12 cellular contexts compared by ENCODE assay signal in the genomic region with DNA sequence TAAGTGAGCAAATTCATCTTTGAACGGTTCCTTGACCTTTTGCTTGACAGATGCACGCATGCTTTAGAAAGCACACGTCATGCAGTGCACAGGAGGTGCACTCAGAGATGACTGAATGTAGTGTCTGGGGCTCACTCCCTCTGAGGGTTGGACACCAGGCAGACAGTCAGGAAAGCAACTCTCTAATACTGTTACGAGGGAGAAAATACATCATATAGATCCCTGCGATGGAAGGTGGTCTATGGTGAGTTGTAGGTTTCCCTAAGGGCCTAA. TPM values are rescaled to one million over a fixed set of nuclear protein-coding genes. Genes with fewer than 3 reads are reported as not detected.
DNase-seq lines count a peak whose midpoint lies in the region; ATAC-seq and TF ChIP-seq lines count a peak whose summit lies in the region.
"Had no signal": no experiment of that assay in that cellular context is flagged by ENCODE, and none has a peak within 500 bp of the region (broad histone marks: within the 10 kb centered on the region; RNA-seq: fewer than 3 reads in every experiment).

No MANE protein-coding gene starts in this region.

- POLR2A ChIA-PET in naive thymus-derived CD8-positive, alpha-beta T cell (lab: Charles Lee) = interaction anchor here (0.8 to 45.2 kb wide), 6 partner anchors 8 to 35 kb away, joined by 3 to 1842 read pairs (median 161); a partner anchor contains a TSS

- H3K27ac ChIP-seq in CD4-positive, CD25-positive, alpha-beta regulatory T cell (ENCODE audit: insufficient read depth, low read length, poor library complexity, severe bottlenecking) = peak overlapping the region; percentile 96
- no peak overlapping the region for H3K27ac ChIP-seq in psoas muscle

- intact Hi-C loops in psoas muscle (cut with DNase I) = no loop called here

- TF ChIP-seq CTCF in psoas muscle (IDR thresholded peaks at IDR 0.05) = no peak

- ATAC-seq in CD4-positive, CD25-positive, alpha-beta regulatory T cell (ENCODE audit: low read depth in 2 of 2) = no peak
- ATAC-seq in HG02938 (IDR thresholded peaks at IDR 0.05; ENCODE audit: unreplicated experiment) (peak; percentile 25), psoas muscle (no peak), GM21723 (IDR thresholded peaks at IDR 0.05; ENCODE audit: unreplicated experiment) (no peak)
- ATAC-seq in activated naive CD4-positive, alpha-beta T cell treated with anti-CD3 and anti-CD28 coated beads, Interleukin-2, amount 50 U/mL, for 72 hours = peak in 1 of 2 donors; percentile 19
- no peak for ATAC-seq in naive thymus-derived CD8-positive, alpha-beta T cell
- ATAC-seq: mucosa of descending colon had no signal

- no peak for DNase-seq in CD4-positive, CD25-positive, alpha-beta regulatory T cell
- DNase-seq in activated naive CD4-positive, alpha-beta T cell treated with anti-CD3 and anti-CD28 coated beads, Interleukin-2, amount 50 U/mL, for 72 hours (ENCODE audit: low spot score in 2 of 2) = no peak
- DNase-seq in naive thymus-derived CD8-positive, alpha-beta T cell = no peak
- DNase-seq in psoas muscle = no peak
- no peak for DNase-seq in middle frontal gyrus (ENCODE audit: extremely low spot score, low spot score)
- DNase-seq in NCI-H146 treated with DMSO at 0.1 percent for 48 hours (lab: John Stamatoyannopoulos, UW; ENCODE audit: unreplicated experiment) = no peak
- DNase-seq: cortex of kidney, mucosa of descending colon, NCI-H1694 had no signal

- no peaks in the 10 kb centered on the region for H3K27me3 Mint-ChIP-seq in CD4-positive, CD25-positive, alpha-beta regulatory T cell
- no peaks in the 10 kb centered on the region for H3K27me3 Mint-ChIP-seq in naive thymus-derived CD8-positive, alpha-beta T cell

- H3K36me3 ChIP-seq in CD4-positive, CD25-positive, alpha-beta regulatory T cell (ENCODE audit: control insufficient read depth, insufficient read depth, low read length) = no peaks in the 10 kb centered on the region
- no peaks in the 10 kb centered on the region for H3K36me3 ChIP-seq in psoas muscle (ENCODE audit: insufficient read depth in 1 of 2, low read depth in 1 of 2)

- no peaks in the 10 kb centered on the region for H3K27me3 ChIP-seq in CD4-positive, CD25-positive, alpha-beta regulatory T cell (ENCODE audit: control insufficient read depth, insufficient read depth, low read length)
- no peaks in the 10 kb centered on the region for H3K27me3 ChIP-seq in psoas muscle (ENCODE audit: insufficient read depth in 3 of 3, low read length in 2 of 3)

- H3K9me3 Mint-ChIP-seq in CD4-positive, CD25-positive, alpha-beta regulatory T cell = no peaks in the 10 kb centered on the region
- peaks cover 0 to under 1% of the 10 kb centered on the region in 2 donors for H3K9me3 Mint-ChIP-seq in activated naive CD4-positive, alpha-beta T cell treated with anti-CD3 and anti-CD28 coated beads, Interleukin-2, amount 50 U/mL, for 72 hours
- peaks cover 0 to 8% (median 0%) of the 10 kb centered on the region in 9 donors for H3K9me3 Mint-ChIP-seq in naive thymus-derived CD8-positive, alpha-beta T cell
- H3K9me3 Mint-ChIP-seq: CD14-positive monocyte had no signal

- peaks cover 15 to 92% (median 63%) of the 10 kb centered on the region in 4 donors for H3K4me1 Mint-ChIP-seq in CD4-positive, CD25-positive, alpha-beta regulatory T cell
- H3K4me1 Mint-ChIP-seq in naive thymus-derived CD8-positive, alpha-beta T cell = peaks cover 35 to 90% (median 75%) of the 10 kb centered on the region in 4 donors

- WGBS in psoas muscle, 3 donors = 88 to 94% (median 88%) methylated on average over 5 of the region's 5 CpGs

- peak overlapping the region in 3 of 4 donors; percentile 27 to 88 (median 43) for H3K4me3 Mint-ChIP-seq in CD4-positive, CD25-positive, alpha-beta regulatory T cell
- H3K4me3 Mint-ChIP-seq in naive thymus-derived CD8-positive, alpha-beta T cell = peak overlapping the region in 8 of 10 donors; percentile 53 to 82 (median 74)
- H3K4me3 Mint-ChIP-seq: CD14-positive monocyte had no signal

- peak overlapping the region; percentile 94 to 100 (median 100) for H3K27ac Mint-ChIP-seq in CD4-positive, CD25-positive, alpha-beta regulatory T cell
- H3K27ac Mint-ChIP-seq in activated naive CD4-positive, alpha-beta T cell treated with anti-CD3 and anti-CD28 coated beads, Interleukin-2, amount 50 U/mL, for 72 hours = peak overlapping the region; percentile 94 to 99
- peak overlapping the region; percentile 90 to 99 (median 98) for H3K27ac Mint-ChIP-seq in naive thymus-derived CD8-positive, alpha-beta T cell

- peaks cover 88% of the 10 kb centered on the region for H3K4me1 ChIP-seq in CD4-positive, CD25-positive, alpha-beta regulatory T cell (ENCODE audit: control insufficient read depth, insufficient read depth, low read length, poor library complexity, severe bottlenecking)
- peaks cover 5% of the 10 kb centered on the region for H3K4me1 ChIP-seq in psoas muscle

- peak overlapping the region; percentile 72 for H3K4me3 ChIP-seq in CD4-positive, CD25-positive, alpha-beta regulatory T cell (ENCODE audit: low read depth, low read length)
- H3K4me3 ChIP-seq in psoas muscle = no peak overlapping the region
- H3K4me3 ChIP-seq: mucosa of descending colon had no signal

- H3K36me3 Mint-ChIP-seq in CD4-positive, CD25-positive, alpha-beta regulatory T cell = no peaks in the 10 kb centered on the region
- peaks cover 0 to 17% of the 10 kb centered on the region in 2 donors for H3K36me3 Mint-ChIP-seq in activated naive CD4-positive, alpha-beta T cell treated with anti-CD3 and anti-CD28 coated beads, Interleukin-2, amount 50 U/mL, for 72 hours
- no peaks in the 10 kb centered on the region for H3K36me3 Mint-ChIP-seq in naive thymus-derived CD8-positive, alpha-beta T cell
- H3K36me3 Mint-ChIP-seq: CD14-positive monocyte had no signal

- no peaks in the 10 kb centered on the region for H3K9me3 ChIP-seq in CD4-positive, CD25-positive, alpha-beta regulatory T cell (ENCODE audit: control insufficient read depth in 2 of 2, low read length in 2 of 2)
- H3K9me3 ChIP-seq in psoas muscle = no peaks in the 10 kb centered on the region
- H3K9me3 ChIP-seq: mucosa of descending colon had no signal

RNA-seq across cellular contexts. Expression of a gene that starts 16.5 kb away (rescaled TPM):
- 149 TPM for total RNA-seq in CD4-positive, CD25-positive, alpha-beta regulatory T cell
- polyA plus RNA-seq in CD4-positive, CD25-positive, alpha-beta regulatory T cell = 10 to 100 TPM; 21.4 to 43.2 (median 31.9) TPM
- 100 to 1,000 TPM; 305 to 312 TPM for total RNA-seq in activated naive CD4-positive, alpha-beta T cell treated with anti-CD3 and anti-CD28 coated beads, Interleukin-2, amount 50 U/mL, for 72 hours
- total RNA-seq in naive thymus-derived CD8-positive, alpha-beta T cell = 100 to 1,000 TPM; 143 to 144 TPM
- 10 to 100 TPM in 1 of 3 donors, 1 to 10 TPM in 2; 6.3 to 11.8 (median 9.4) TPM for polyA plus RNA-seq in naive thymus-derived CD8-positive, alpha-beta T cell
- 10 to 100 TPM in 2 of 4 donors, 1 to 10 TPM in 2; 6.8 to 14.8 (median 9.8) TPM for total RNA-seq in psoas muscle
- 10 to 100 TPM in 2 of 3 donors, 1 to 10 TPM in 1; 8.2 to 12.3 (median 12.2) TPM for polyA plus RNA-seq in psoas muscle

RNA-seq across cellular contexts. Expression of a gene that starts 33.1 kb away (rescaled TPM):
- 167 TPM for total RNA-seq in CD4-positive, CD25-positive, alpha-beta regulatory T cell
- polyA plus RNA-seq in CD4-positive, CD25-positive, alpha-beta regulatory T cell = 10 to 100 TPM; 13.5 to 18.7 (median 16.5) TPM
- total RNA-seq in activated naive CD4-positive, alpha-beta T cell treated with anti-CD3 and anti-CD28 coated beads, Interleukin-2, amount 50 U/mL, for 72 hours = 100 to 1,000 TPM in 1 of 2 donors, 10 to 100 TPM in 1; 99.5 to 100 TPM
- total RNA-seq in naive thymus-derived CD8-positive, alpha-beta T cell = 100 to 1,000 TPM; 125 to 126 TPM
- 1 to 10 TPM; 3.7 to 7.0 (median 4.9) TPM for polyA plus RNA-seq in naive thymus-derived CD8-positive, alpha-beta T cell
- 1 to 10 TPM in 2 of 4 donors, under 1 TPM in 2; 0.73 to 2.0 (median 0.99) TPM for total RNA-seq in psoas muscle
- polyA plus RNA-seq in psoas muscle = 1 to 10 TPM in 1 of 3 donors, under 1 TPM in 2; 0.55 to 1.3 (median 0.95) TPM

RNA-seq across cellular contexts. Expression of a gene that starts 50.8 kb away (rescaled TPM):
- 44.0 TPM for total RNA-seq in CD4-positive, CD25-positive, alpha-beta regulatory T cell
- 10 to 100 TPM; 27.0 to 34.5 (median 29.9) TPM for polyA plus RNA-seq in CD4-positive, CD25-positive, alpha-beta regulatory T cell
- 10 to 100 TPM; 74.9 to 75.2 TPM for total RNA-seq in activated naive CD4-positive, alpha-beta T cell treated with anti-CD3 and anti-CD28 coated beads, Interleukin-2, amount 50 U/mL, for 72 hours
- 10 to 100 TPM; 53.0 to 57.9 TPM for total RNA-seq in naive thymus-derived CD8-positive, alpha-beta T cell
- polyA plus RNA-seq in naive thymus-derived CD8-positive, alpha-beta T cell = 10 to 100 TPM; 13.7 to 23.4 (median 23.3) TPM
- 10 to 100 TPM in 3 of 4 donors, 1 to 10 TPM in 1; 7.6 to 15.7 (median 15.0) TPM for total RNA-seq in psoas muscle
- 1 to 10 TPM; 6.2 to 8.9 (median 8.9) TPM for polyA plus RNA-seq in psoas muscle

Comparison
In these comparisons a context has a peak if more than half of its experiments do, and no peak if none do; other contexts are left out.
1. RNA of a gene that starts 33.1 kb away (total RNA-seq): 167 TPM in CD4-positive, CD25-positive, alpha-beta regulatory T cell (single experiment), 125 to 126 TPM in naive thymus-derived CD8-positive, alpha-beta T cell and 99.5 to 100 TPM in activated naive CD4-positive, alpha-beta T cell treated with anti-CD3 and anti-CD28 coated beads, Interleukin-2, amount 50 U/mL, for 72 hours; 0.73 to 2.0 TPM in psoas muscle; every median in the first group is over 10 times any median in the second.
2. Peak in every context shown above with its lines, with median percentiles within 50 percentile points of each other: H3K27ac Mint-ChIP-seq.